1 cellular context compared by ENCODE assay signal in genomic region chr15:77577350-77577749, GRCh38.
TF ChIP-seq lines count a peak whose summit lies in the region.

No MANE protein-coding gene starts in this region.

TF ChIP-seq in GM23338, 12 proteins besides CTCF, POLR2A, EP300 and RAD21 (continued from another document):
- TF ChIP-seq REST (IDR thresholded peaks at IDR 0.05; ENCODE audit: unreplicated experiment) = no peak
- TF ChIP-seq POLR2AphosphoS5 (IDR thresholded peaks at IDR 0.05; ENCODE audit: low read depth) = no peak
- no peak for TF ChIP-seq CREB1 (CRISPR knock-in tag; IDR thresholded peaks at IDR 0.05; ENCODE audit: low read depth)
- TF ChIP-seq NANOG (IDR thresholded peaks at IDR 0.05; ENCODE audit: borderline replicate concordance) = no peak
